In the genomic region with DNA sequence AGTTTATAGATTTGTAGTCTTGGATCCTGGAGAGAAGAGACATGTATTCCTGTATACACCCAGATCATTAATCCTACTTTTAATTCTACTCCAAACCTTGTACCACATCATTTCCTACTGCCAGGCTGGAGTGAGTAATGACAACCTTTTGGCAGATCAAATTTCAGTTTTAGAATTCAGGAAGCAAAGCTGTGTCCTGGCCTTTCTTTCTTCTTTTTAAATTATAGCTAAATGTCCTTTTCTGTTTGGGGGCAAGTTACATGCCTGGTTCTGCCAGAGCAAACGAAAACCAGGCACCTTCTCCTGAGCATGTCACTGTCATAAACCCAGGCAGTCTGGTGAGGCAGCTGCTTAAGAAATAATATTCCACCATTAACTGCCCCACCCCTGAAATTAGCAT, we compare ENCODE assay signal across 1 cellular context.
TF ChIP-seq lines count a peak whose summit lies in the region.

No MANE protein-coding gene starts in this region.

TF ChIP-seq in SK-N-SH, 30 proteins besides CTCF, POLR2A, EP300 and RAD21 (continued from another document):
- TF ChIP-seq, protein P1, sequence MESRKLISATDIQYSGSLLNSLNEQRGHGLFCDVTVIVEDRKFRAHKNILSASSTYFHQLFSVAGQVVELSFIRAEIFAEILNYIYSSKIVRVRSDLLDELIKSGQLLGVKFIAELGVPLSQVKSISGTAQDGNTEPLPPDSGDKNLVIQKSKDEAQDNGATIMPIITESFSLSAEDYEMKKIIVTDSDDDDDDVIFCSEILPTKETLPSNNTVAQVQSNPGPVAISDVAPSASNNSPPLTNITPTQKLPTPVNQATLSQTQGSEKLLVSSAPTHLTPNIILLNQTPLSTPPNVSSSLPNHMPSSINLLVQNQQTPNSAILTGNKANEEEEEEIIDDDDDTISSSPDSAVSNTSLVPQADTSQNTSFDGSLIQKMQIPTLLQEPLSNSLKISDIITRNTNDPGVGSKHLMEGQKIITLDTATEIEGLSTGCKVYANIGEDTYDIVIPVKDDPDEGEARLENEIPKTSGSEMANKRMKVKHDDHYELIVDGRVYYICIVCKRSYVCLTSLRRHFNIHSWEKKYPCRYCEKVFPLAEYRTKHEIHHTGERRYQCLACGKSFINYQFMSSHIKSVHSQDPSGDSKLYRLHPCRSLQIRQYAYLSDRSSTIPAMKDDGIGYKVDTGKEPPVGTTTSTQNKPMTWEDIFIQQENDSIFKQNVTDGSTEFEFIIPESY (IDR thresholded peaks at IDR 0.05; ENCODE audit: borderline replicate concordance, low read depth): no peak
- TF ChIP-seq FOXJ3 (CRISPR knock-in tag; IDR thresholded peaks at IDR 0.05) (no peak), ELF1 (IDR thresholded peaks at IDR 0.05) (0 out of 2 replicates have a peak, but pooled peaks have one; percentile 18), MAX (IDR thresholded peaks at IDR 0.05; ENCODE audit: low read depth) (no peak), EZH2phosphoT487 (IDR thresholded peaks at IDR 0.05; ENCODE audit: borderline replicate concordance, low read depth) (no peak), RFX5 (IDR thresholded peaks at IDR 0.05; ENCODE audit: low read length) (no peak), GABPA (IDR thresholded peaks at IDR 0.05; ENCODE audit: low read depth) (no peak), JUND (IDR thresholded peaks at IDR 0.05) (peak; percentile 44), CHD2 (IDR thresholded peaks at IDR 0.05; ENCODE audit: low read length, partially characterized antibody) (no peak), YY1 (IDR thresholded peaks at IDR 0.05; ENCODE audit: low read depth) (no peak), USF2 (IDR thresholded peaks at IDR 0.05; ENCODE audit: borderline replicate concordance, low read depth, low read length) (no peak), USF1 (IDR thresholded peaks at IDR 0.05; ENCODE audit: borderline replicate concordance, low read depth) (no peak), FOSL2 (IDR thresholded peaks at IDR 0.05; ENCODE audit: borderline replicate concordance, low read depth) (peak; percentile 24; the same call in 1 of the 2 replicates), NFIC (IDR thresholded peaks at IDR 0.05; ENCODE audit: borderline replicate concordance) (no peak; the same call in 1 of the 2 replicates), POLR2AphosphoS5 (IDR thresholded peaks at IDR 0.05; ENCODE audit: low read depth, low read length) (no peak), TCF12 (IDR thresholded peaks at IDR 0.05) (peak; percentile 74), SMC3 (IDR thresholded peaks at IDR 0.05; ENCODE audit: low read depth, low read length) (no peak), MEF2A (IDR thresholded peaks at IDR 0.05; ENCODE audit: borderline replicate concordance, low read depth) (no peak)
